In genomic region chr1:32724678-32725594, GRCh38 we compare ENCODE assay signal across 9 cellular contexts.
DNase-seq lines count a peak whose midpoint lies in the region; ATAC-seq and FAIRE-seq lines count a peak whose summit lies in the region.
"Had no signal": no experiment of that assay in that cellular context is flagged by ENCODE, and none has a peak within 500 bp of the region (broad histone marks: within the 10 kb centered on the region; RNA-seq: fewer than 3 reads in every experiment).

No MANE protein-coding gene starts in this region.

- no peak overlapping the region for H3K27ac ChIP-seq in iPS-20b (ENCODE audit: low read length)
- H3K27ac ChIP-seq: VCaP had no signal

- no peak for FAIRE-seq in GM19239 (lab: Jason Lieb, UNC)

- H3K9ac ChIP-seq in iPS-20b (ENCODE audit: low read depth, low read length), result 0 out of 2 replicates have a peak overlapping the region, but pooled peaks have one; percentile 3

- H3K9me3 ChIP-seq in iPS-20b (ENCODE audit: insufficient read depth, low read depth, low read length), result no peaks in the 10 kb centered on the region

- peak; percentile 82 for DNase-seq in ELF-1 (ENCODE audit: low read depth, low spot score)
- DNase-seq in NAMALWA (ENCODE audit: low spot score), result peak; percentile 40
- peak; percentile 9 for DNase-seq in activated T-helper 9 cell treated with anti-CD3 and anti-CD28 coated beads, Interleukin-2, amount 50 U/mL, for 16 hours (ENCODE audit: low read depth)
- peak; percentile 90 for DNase-seq in stromal cell of bone marrow (ENCODE audit: low read depth)
- DNase-seq in GM19239 (ENCODE audit: insufficient read length, low spot score), result no peak

- no peaks in the 10 kb centered on the region for H3K36me3 ChIP-seq in iPS-20b (ENCODE audit: insufficient read depth, low read depth, low read length)

- no peak overlapping the region for H3K4me3 ChIP-seq in iPS-20b (ENCODE audit: low read length)

- no peaks in the 10 kb centered on the region for H3K27me3 ChIP-seq in iPS-20b (ENCODE audit: insufficient read depth, low read length)

- ATAC-seq in GM21529 (IDR thresholded peaks at IDR 0.05; ENCODE audit: unreplicated experiment), result no peak
- ATAC-seq in HG02610 (IDR thresholded peaks at IDR 0.05; ENCODE audit: unreplicated experiment), result no peak

- peaks cover 10% of the 10 kb centered on the region; the same call in 1 of the 2 replicates for H3K4me1 ChIP-seq in iPS-20b (ENCODE audit: insufficient read depth, low read length)
